In the genomic region with DNA sequence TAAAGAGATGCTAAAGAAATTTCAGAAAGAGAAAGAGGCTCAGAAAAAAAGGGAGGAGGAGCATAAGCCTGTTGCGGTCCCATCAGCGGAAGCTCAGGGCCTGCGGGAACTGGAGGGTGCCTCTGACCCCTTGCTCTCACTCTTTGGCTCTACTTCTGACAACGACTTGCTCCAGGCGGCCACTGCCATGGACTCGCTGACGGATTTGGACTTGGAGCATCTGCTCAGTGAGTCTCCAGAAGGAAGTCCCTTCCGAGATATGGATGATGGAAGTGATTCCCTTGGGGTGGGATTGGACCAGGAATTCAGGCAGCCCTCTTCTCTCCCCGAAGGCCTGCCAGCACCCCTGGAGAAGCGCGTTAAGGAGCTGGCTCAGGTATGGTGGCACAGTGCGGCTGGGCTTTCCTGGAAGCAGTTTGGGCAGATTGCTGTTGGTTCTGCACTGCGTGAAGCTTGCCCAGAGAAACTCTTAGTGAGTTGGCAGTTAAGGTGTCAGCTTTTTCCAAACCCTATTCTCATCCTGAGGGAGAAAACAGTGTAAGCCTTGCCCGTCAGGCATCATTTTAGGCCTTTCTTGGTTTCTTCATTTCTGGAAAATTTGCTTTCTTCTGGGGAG, we compare ENCODE assay signal across 23 cellular contexts. TPM values are rescaled to one million over a fixed set of nuclear protein-coding genes. Genes with fewer than 3 reads are reported as not detected.
A peak's percentile ranks its signal among the peaks of the same experiment; 100 is the strongest.
DNase-seq lines count a peak whose midpoint lies in the region; ATAC-seq and TF ChIP-seq lines count a peak whose summit lies in the region.
"Had no signal": no experiment of that assay in that cellular context is flagged by ENCODE, and none has a peak within 500 bp of the region (broad histone marks: within the 10 kb centered on the region; RNA-seq: fewer than 3 reads in every experiment).

No MANE protein-coding gene starts in this region.

- H3K27ac Mint-ChIP-seq in MCF 10A (ENCODE audit: low read depth, unreplicated experiment) = no peak overlapping the region

- CTCF ChIA-PET in mammary epithelial cell (lab: Charles Lee; ENCODE audit: low non-redundant PET) (no interaction called here), MCF 10A (lab: Yijun Ruan, JAX) (interaction anchor here (0.6 kb wide), 1 partner anchor 12 kb away, joined by 3 read pairs; no protein-coding TSS in a partner anchor)

- in situ Hi-C loops in mammary epithelial cell (cut with MboI; ENCODE audit: low sequenced_read_pairs in 2 of 2) = no loop called here

- no peak overlapping the region for H3K4me3 Mint-ChIP-seq in MCF 10A (ENCODE audit: unreplicated experiment)
- H3K4me3 Mint-ChIP-seq: CD4-positive, CD25-positive, alpha-beta regulatory T cell had no signal

- H3K4me1 ChIP-seq in mammary epithelial cell (ENCODE audit: insufficient read depth, low read length) (peaks cover 31% of the 10 kb centered on the region), BLaER1 (peaks cover 20% of the 10 kb centered on the region), spleen (peaks cover 0 to 87% (median 46%) of the 10 kb centered on the region in 6 donors)

- ATAC-seq in GM21423 (IDR thresholded peaks at IDR 0.05; ENCODE audit: unreplicated experiment) = no peak

- DNase-seq in mammary epithelial cell = no peak
- DNase-seq in MCF 10A (ENCODE audit: unreplicated experiment) = no peak
- DNase-seq in cerebellar cortex (ENCODE audit: low spot score) = peak; percentile 67
- DNase-seq in spleen = no peak
- DNase-seq in activated gamma-delta T cell (lab: John Stamatoyannopoulos, UW) = no peak
- DNase-seq in NCI-H2227 treated with DMSO at 0.1 percent for 48 hours (lab: John Stamatoyannopoulos, UW) = no peak
- DNase-seq: 8988T; ACHN; CD4-positive, CD25-positive, alpha-beta regulatory T cell; DMS153; GM23248; H7; NCI-H1092 treated with DMSO at 0.1 percent for 48 hours; NCI-H1436; NCI-H187 treated with DMSO at 0.1 percent for 48 hours; NCI-H446 treated with DMSO at 0.1 percent for 48 hours; NCI-H526; NCI-H82; RPMI8226; SHP77 had no signal

- TF ChIP-seq POLR2A in spleen (IDR thresholded peaks at IDR 0.05) = no peak

- no peaks in the 10 kb centered on the region for H4K20me1 ChIP-seq in mammary epithelial cell (ENCODE audit: insufficient read depth, low read length)
- H4K20me1 ChIP-seq in BLaER1 = peaks cover 95% of the 10 kb centered on the region

- no peak overlapping the region for H3K4me2 ChIP-seq in mammary epithelial cell (ENCODE audit: insufficient read depth, low read depth, low read length)
- H3K4me2 ChIP-seq in BLaER1 = no peak overlapping the region

- no peak overlapping the region for H2AFZ ChIP-seq in mammary epithelial cell (ENCODE audit: low read depth, low read length)
- H2AFZ ChIP-seq: GM23248 had no signal

- 98% methylated on average over 14 of the region's 14 CpGs for WGBS in mammary epithelial cell (ENCODE audit: low coverage, missing lambda C conversion rate)
- 88 to 91% (median 90%) methylated on average over 14 of the region's 14 CpGs for WGBS in spleen, 5 donors

- H3K9me3 Mint-ChIP-seq in MCF 10A (ENCODE audit: unreplicated experiment) = no peaks in the 10 kb centered on the region
- H3K9me3 Mint-ChIP-seq: CD4-positive, CD25-positive, alpha-beta regulatory T cell had no signal

- peaks cover 65% of the 10 kb centered on the region for H3K36me3 Mint-ChIP-seq in MCF 10A (ENCODE audit: insufficient read depth, unreplicated experiment)

- peaks cover 71% of the 10 kb centered on the region for H3K79me2 ChIP-seq in mammary epithelial cell (ENCODE audit: insufficient read depth, low read length)

- H3K4me3 ChIP-seq in mammary epithelial cell (replicated peaks in 1 of 3; ENCODE audit: insufficient read depth in 1 of 3, low read depth in 2 of 3, low read length in 3 of 3) = no peak overlapping the region
- H3K4me3 ChIP-seq in BLaER1 = no peak overlapping the region
- H3K4me3 ChIP-seq in spleen = no peak overlapping the region
- H3K4me3 ChIP-seq: GM23248 had no signal

- H3K4me1 Mint-ChIP-seq in MCF 10A (ENCODE audit: insufficient read depth, unreplicated experiment) = peaks cover 11% of the 10 kb centered on the region

- POLR2A ChIA-PET in MCF 10A (lab: Yijun Ruan, JAX) = interaction anchor here (0.6 to 1.8 kb wide), 2 partner anchors 10 to 51 kb away, joined by 3 to 7 read pairs; no protein-coding TSS in a partner anchor

- H3K27ac ChIP-seq in mammary epithelial cell (ENCODE audit: insufficient read depth, low read depth, low read length) (no peak overlapping the region), BLaER1 (no peak overlapping the region), spleen (peak overlapping the region; percentile 45 to 90 (median 76))
- H3K27ac ChIP-seq: GM23248, HL-60 had no signal

- BruUV-seq in mammary epithelial cell (replicated peaks; lab: Mats Ljungman, UMichigan) (TSS peak; percentile 45), MCF 10A (replicated peaks; lab: Mats Ljungman, UMichigan) (no TSS peak)

- dilution Hi-C loops in mammary epithelial cell (cut with HindIII; ENCODE audit: low sequenced_read_pairs) = loop anchor here (5.0 kb wide), 3 partner anchors 71 to 134 kb away; a partner anchor contains a TSS

- intact Hi-C loops in mammary epithelial cell (cut with micrococcal nuclease) = no loop called here
- intact Hi-C loops in MCF 10A (cut with micrococcal nuclease) = no loop called here
- intact Hi-C loops in spleen (cut with DNase I; ENCODE audit: low total_unique reads) = no loop called here

- no peaks in the 10 kb centered on the region for H3K27me3 Mint-ChIP-seq in MCF 10A (ENCODE audit: insufficient read depth, unreplicated experiment)
- H3K27me3 Mint-ChIP-seq: CD4-positive, CD25-positive, alpha-beta regulatory T cell had no signal

- H3K27me3 ChIP-seq in mammary epithelial cell (ENCODE audit: insufficient read depth, low read length) = no peaks in the 10 kb centered on the region
- no peaks in the 10 kb centered on the region for H3K27me3 ChIP-seq in BLaER1
- no peaks in the 10 kb centered on the region for H3K27me3 ChIP-seq in spleen (replicated peaks in 1 of 7)

- H3K9me3 ChIP-seq in mammary epithelial cell (replicated peaks; ENCODE audit: insufficient read depth, low read length) (no peaks in the 10 kb centered on the region), BLaER1 (no peaks in the 10 kb centered on the region), spleen (no peaks in the 10 kb centered on the region)

- TF ChIP-seq CTCF in mammary epithelial cell (conservative IDR thresholded peaks at IDR 0.05 in 1 of 2, IDR thresholded peaks at IDR 0.05 in 1 of 2; ENCODE audit: extremely low read depth in 1 of 2, insufficient read depth in 1 of 2, low read depth in 1 of 2, low read length in 2 of 2) (no peak), MCF 10A (IDR thresholded peaks at IDR 0.05; ENCODE audit: unreplicated experiment) (no peak), spleen (IDR thresholded peaks at IDR 0.05 in 8 of 11, conservative IDR thresholded peaks at IDR 0.05 in 3 of 11) (no peak)

- H3K9ac ChIP-seq in mammary epithelial cell (ENCODE audit: insufficient read depth, low read length) (no peak overlapping the region), BLaER1 (0 out of 2 replicates have a peak overlapping the region, but pooled peaks have one; percentile 4)
- H3K9ac ChIP-seq: GM23248 had no signal

- peaks cover 29% of the 10 kb centered on the region for H3K36me3 ChIP-seq in mammary epithelial cell (ENCODE audit: insufficient read depth, low read length)
- H3K36me3 ChIP-seq in BLaER1 = peaks cover 90% of the 10 kb centered on the region
- H3K36me3 ChIP-seq in spleen = peaks cover 0 to 100% (median 70%) of the 10 kb centered on the region in 6 donors

RNA-seq across cellular contexts. Expression of a gene that starts 13.6 kb away (rescaled TPM):
- total RNA-seq in mammary epithelial cell = 10 to 100 TPM; 23.7 to 37.2 TPM
- 16.5 TPM for polyA plus RNA-seq in mammary epithelial cell
- polyA minus RNA-seq in mammary epithelial cell = 96.1 TPM
- 33.3 and 38.1 TPM in 2 replicates for total RNA-seq in MCF 10A (2022)
- 10 to 100 TPM; 41.6 to 69.4 (median 58.9) TPM for total RNA-seq in spleen
- polyA plus RNA-seq in spleen = 10 to 100 TPM in 1 of 3 donors, 1 to 10 TPM in 2; 4.8 to 16.2 (median 5.5) TPM

RNA-seq across cellular contexts. Expression of a gene that starts 13.7 kb away (rescaled TPM):
- total RNA-seq in mammary epithelial cell (10 to 100 TPM; 38.0 to 67.7 TPM), MCF 10A (2022) (67.3 and 77.3 TPM in 2 replicates), spleen (100 to 1,000 TPM in 1 of 7 donors, 10 to 100 TPM in 6; 47.2 to 117 (median 83.1) TPM)
- polyA plus RNA-seq in mammary epithelial cell (31.3 TPM), spleen (10 to 100 TPM; 26.6 to 53.4 (median 34.0) TPM)
- 58.2 TPM for polyA minus RNA-seq in mammary epithelial cell

RNA-seq across cellular contexts. Expression of a gene that starts 58.4 kb away (rescaled TPM):
- total RNA-seq in mammary epithelial cell (10 to 100 TPM; 27.0 to 33.8 TPM), MCF 10A (2022) (5.9 and 7.0 TPM in 2 replicates), spleen (10 to 100 TPM; 25.5 to 41.4 (median 31.5) TPM)
- polyA plus RNA-seq in mammary epithelial cell (24.5 TPM), spleen (10 to 100 TPM; 24.6 to 47.5 (median 41.6) TPM)
- 17.8 TPM for polyA minus RNA-seq in mammary epithelial cell

Comparison
In these comparisons a context has a peak if more than half of its experiments do, and no peak if none do; other contexts are left out.
1. H3K27ac ChIP-seq: peak in spleen (8 of 8); none in mammary epithelial cell (single experiment) and BLaER1 (single experiment).